Comparison of ENCODE assay signal across 13 cellular contexts in genomic region chr17:82101767-82102679, GRCh38. TPM values are rescaled to one million over a fixed set of nuclear protein-coding genes. Genes with fewer than 3 reads are reported as not detected.
DNase-seq lines count a peak whose midpoint lies in the region; FAIRE-seq and TF ChIP-seq lines count a peak whose summit lies in the region.
"Had no signal": no experiment of that assay in that cellular context is flagged by ENCODE, and none has a peak within 500 bp of the region (broad histone marks: within the 10 kb centered on the region; RNA-seq: fewer than 3 reads in every experiment).

No MANE protein-coding gene starts in this region.

- H4K5ac ChIP-seq in H1 (ENCODE audit: insufficient read length, low read depth, low read length), result peak overlapping the region; percentile 44

- no peak overlapping the region; the same call in 1 of the 2 replicates for H2BK12ac ChIP-seq in H1 (ENCODE audit: low read depth, low read length)

- peak overlapping the region; percentile 37 for H4K91ac ChIP-seq in H1 (replicated peaks; ENCODE audit: insufficient read length, low read length)

- TF ChIP-seq CTCF in H1 (IDR thresholded peaks at IDR 0.05; ENCODE audit: control extremely low read depth in 1 of 3, insufficient read depth in 1 of 3, low read depth in 1 of 3, low read length in 3 of 3) (no peak), parathyroid adenoma (IDR thresholded peaks at IDR 0.05) (no peak)

- FAIRE-seq in H1 (lab: Jason Lieb, UNC), result no peak
- FAIRE-seq: endometrium had no signal

- H3K4me2 ChIP-seq in BLaER1 treated with 17β-estradiol and CSF1 and Interleukin-3, amounts not matched to agents 10 nM and 100 nM, result peak overlapping the region in 9 of 11 experiments; percentile 34 to 100 (median 100); a peak in 16 of 22 replicates
- H3K4me2 ChIP-seq in H1 (ENCODE audit: insufficient read depth in 1 of 2, low read depth in 2 of 2, low read length in 2 of 2) (no peak overlapping the region), parathyroid adenoma (ENCODE audit: low read length) (no peak overlapping the region)

- H2BK20ac ChIP-seq in H1 (ENCODE audit: low read length), result 0 out of 2 replicates have a peak overlapping the region, but pooled peaks have one; percentile 90

- CTCF ChIA-PET in H1 (lab: Charles Lee; ENCODE audit: partially characterized antibody), result interaction anchor here (0.7 to 6.5 kb wide), 6 partner anchors 15 to 72 kb away, joined by 3 to 61 read pairs (median 8); no protein-coding TSS in a partner anchor

- no peak overlapping the region for H3K23ac ChIP-seq in H1 (ENCODE audit: insufficient read length)

- H3K79me1 ChIP-seq in H1 (ENCODE audit: low read depth, low read length), result peaks cover 2% of the 10 kb centered on the region

- H3K18ac ChIP-seq in H1 (ENCODE audit: extremely low read depth, low read length), result peak overlapping the region; percentile 60; the same call in 1 of the 2 replicates

- no peak for TF ChIP-seq EP300 in H1 (IDR thresholded peaks at IDR 0.05; ENCODE audit: borderline replicate concordance in 1 of 2, low read depth in 2 of 2, low read length in 2 of 2)

- H3K27ac ChIP-seq in BLaER1 treated with 17β-estradiol and CSF1 and Interleukin-3, amounts not matched to agents 10 nM and 100 nM, result peak overlapping the region in 7 of 11 experiments; percentile 15 to 99 (median 42); a peak in 9 of 22 replicates
- peak overlapping the region; percentile 55 for H3K27ac ChIP-seq in HUES48 (ENCODE audit: low read depth, low read length)
- H3K27ac ChIP-seq in H1 (ENCODE audit: low read depth, low read length), result no peak overlapping the region
- peak overlapping the region; percentile 45 for H3K27ac ChIP-seq in parathyroid adenoma

- H3K4ac ChIP-seq in H1 (replicated peaks; ENCODE audit: insufficient read length, low read depth, low read length), result peak overlapping the region; percentile 72

- H2BK120ac ChIP-seq in H1 (replicated peaks; ENCODE audit: low read depth, low read length), result no peak overlapping the region

- peaks cover 51 to 79% (median 74%) of the 10 kb centered on the region in 10 experiments for H3K4me1 ChIP-seq in BLaER1 treated with 17β-estradiol and CSF1 and Interleukin-3, amounts not matched to agents 10 nM and 100 nM
- peaks cover 46% of the 10 kb centered on the region for H3K4me1 ChIP-seq in HUES48 (ENCODE audit: control insufficient read depth, insufficient read depth, low read length)
- peaks cover 0 to 62% (median 55%) of the 10 kb centered on the region in 4 experiments; a peak in 6 of 7 replicates for H3K4me1 ChIP-seq in H1 (replicated peaks in 1 of 4; ENCODE audit: control insufficient read depth in 3 of 4, insufficient read depth in 4 of 4, low read length in 3 of 4)
- peaks cover 44% of the 10 kb centered on the region for H3K4me1 ChIP-seq in parathyroid adenoma

- peak overlapping the region in 8 of 11 experiments; percentile 21 to 100 (median 38); a peak in 11 of 22 replicates for H3K9ac ChIP-seq in BLaER1 treated with 17β-estradiol and CSF1 and Interleukin-3, amounts not matched to agents 10 nM and 100 nM
- H3K9ac ChIP-seq in HUES48 (ENCODE audit: low read depth, low read length) (no peak overlapping the region), H1 (replicated peaks in 1 of 4; ENCODE audit: extremely low read depth in 1 of 4, low read depth in 3 of 4, low read length in 3 of 4) (no peak overlapping the region), parathyroid adenoma (no peak overlapping the region)

- POLR2A ChIA-PET in H1 (lab: Charles Lee; ENCODE audit: partially characterized antibody), result interaction anchor here (0.6 to 1.9 kb wide), 10 partner anchors 10 to 380 kb away, joined by 3 to 6 read pairs (median 4); no protein-coding TSS in a partner anchor

- peaks cover 0 to 7% (median 0%) of the 10 kb centered on the region in 11 experiments; a peak in 2 of 22 replicates for H3K36me3 ChIP-seq in BLaER1 treated with 17β-estradiol and CSF1 and Interleukin-3, amounts not matched to agents 10 nM and 100 nM
- no peaks in the 10 kb centered on the region for H3K36me3 ChIP-seq in HUES48 (ENCODE audit: control insufficient read depth, insufficient read depth, low read length)
- H3K36me3 ChIP-seq in H1 (ENCODE audit: control insufficient read depth in 2 of 4, insufficient read depth in 4 of 4, low read length in 3 of 4), result no peaks in the 10 kb centered on the region
- no peaks in the 10 kb centered on the region for H3K36me3 ChIP-seq in parathyroid adenoma (ENCODE audit: control insufficient read depth, insufficient read depth, low read length)

- peaks cover 5 to 16% of the 10 kb centered on the region in 2 experiments; a peak in 3 of 4 replicates for H3K79me2 ChIP-seq in H1 (ENCODE audit: control insufficient read depth in 1 of 2, insufficient read depth in 2 of 2, low read length in 2 of 2)
- H3K79me2 ChIP-seq in parathyroid adenoma, result no peaks in the 10 kb centered on the region

- H3K23me2 ChIP-seq in H1 (ENCODE audit: low read depth, low read length), result peaks cover 8% of the 10 kb centered on the region; the same call in 1 of the 2 replicates

- no peak overlapping the region for H3K14ac ChIP-seq in H1 (ENCODE audit: insufficient read length)

- H2AFZ ChIP-seq in H1 (ENCODE audit: low read length) (no peak overlapping the region), parathyroid adenoma (no peak overlapping the region)

- WGBS in H1 (ENCODE audit: extremely low coverage in 1 of 2, insufficient coverage in 1 of 2, insufficient read length in 1 of 2, insufficient replicate concordance in 2 of 2, low coverage in 1 of 2, low lambda C conversion rate in 2 of 2, missing lambda C conversion rate in 1 of 2), 2 experiments, result 84% methylated on average over 17 of the region's 18 CpGs; no CpG with 5 or more reads in 1 of the 2 experiments

- peak overlapping the region; percentile 7 for H3K56ac ChIP-seq in H1 (replicated peaks; ENCODE audit: insufficient read length, low read depth, low read length)

- H2BK5ac ChIP-seq in H1 (ENCODE audit: low read depth, low read length), result 0 out of 2 replicates have a peak overlapping the region, but pooled peaks have one; percentile 58

- H3K4me3 ChIP-seq in BLaER1 treated with 17β-estradiol and CSF1 and Interleukin-3, amounts not matched to agents 10 nM and 100 nM, result no peak overlapping the region
- H3K4me3 ChIP-seq in HUES48 (ENCODE audit: low read depth, low read length) (no peak overlapping the region), H1 (ENCODE audit: extremely low read depth in 1 of 4, insufficient read depth in 2 of 4, low read depth in 3 of 4, low read length in 4 of 4) (no peak overlapping the region), parathyroid adenoma (ENCODE audit: low read depth, low read length) (no peak overlapping the region)

- H4K20me1 ChIP-seq in BLaER1 treated with 17β-estradiol and CSF1 and Interleukin-3, amounts not matched to agents 10 nM and 100 nM, result peaks cover under 1 to 10% (median 8%) of the 10 kb centered on the region in 11 experiments; a peak in 20 of 22 replicates
- peaks cover 0 to under 1% of the 10 kb centered on the region in 2 experiments for H4K20me1 ChIP-seq in H1 (replicated peaks in 1 of 2; ENCODE audit: control insufficient read depth in 1 of 2, insufficient read depth in 2 of 2, low read length in 2 of 2)

- H2AK5ac ChIP-seq in H1 (ENCODE audit: low read depth, low read length), result no peak overlapping the region

- DNase-seq in H1 (ENCODE audit: low read depth in 1 of 2, low spot score in 2 of 2) (no peak), NCI-H446 (lab: John Stamatoyannopoulos, UW) (no peak), NOMO-1 (lab: John Stamatoyannopoulos, UW; ENCODE audit: unreplicated experiment in 2 of 2) (no peak), NCI-H446 treated with DMSO at 0.1 percent for 48 hours (lab: John Stamatoyannopoulos, UW) (no peak)
- DNase-seq in NK-92 treated with Interleukin-12 subunit alpha and Interleukin-12 subunit beta, amount 100 ng/mL, for 24 hours (lab: John Stamatoyannopoulos, UW), result no peak
- DNase-seq: activated CD4-positive, alpha-beta T cell treated with anti-CD3 and anti-CD28 coated beads for 48 hours; activated naive CD8-positive, alpha-beta T cell treated with anti-CD3 and anti-CD28 coated beads, Interleukin-2, amount 50 U/mL, for 24 hours; occipital lobe; RPMI8226 had no signal

- H4K8ac ChIP-seq in H1 (ENCODE audit: extremely low read depth, insufficient read depth, low read length), result no peak overlapping the region; the same call in 1 of the 2 replicates

- TF ChIP-seq POLR2A in H1 (IDR thresholded peaks at IDR 0.05; ENCODE audit: control extremely low read depth in 1 of 2, low read depth in 2 of 2, low read length in 2 of 2), result no peak

- H3K9me3 ChIP-seq in BLaER1 treated with 17β-estradiol and CSF1 and Interleukin-3, amounts not matched to agents 10 nM and 100 nM (replicated peaks in 1 of 11), result no peaks in the 10 kb centered on the region
- no peaks in the 10 kb centered on the region for H3K9me3 ChIP-seq in HUES48 (ENCODE audit: control insufficient read depth, insufficient read depth, low read length)
- no peaks in the 10 kb centered on the region for H3K9me3 ChIP-seq in H1 (ENCODE audit: insufficient read depth in 2 of 2, low read depth in 1 of 2, low read length in 1 of 2)
- no peaks in the 10 kb centered on the region for H3K9me3 ChIP-seq in parathyroid adenoma (ENCODE audit: control insufficient read depth, low read length)

- H2BK15ac ChIP-seq in H1 (ENCODE audit: low read length), result no peak overlapping the region

- H3K27me3 ChIP-seq in BLaER1 treated with 17β-estradiol and CSF1 and Interleukin-3, amounts not matched to agents 10 nM and 100 nM, result no peaks in the 10 kb centered on the region
- H3K27me3 ChIP-seq in HUES48 (ENCODE audit: control insufficient read depth, insufficient read depth, low read length), result no peaks in the 10 kb centered on the region
- no peaks in the 10 kb centered on the region for H3K27me3 ChIP-seq in H1 (replicated peaks in 1 of 4; ENCODE audit: control insufficient read depth in 3 of 4, extremely low read depth in 1 of 4, insufficient read depth in 3 of 4, low read length in 3 of 4)
- H3K27me3 ChIP-seq in parathyroid adenoma (ENCODE audit: control insufficient read depth, insufficient read depth, low read length), result no peaks in the 10 kb centered on the region

- TF ChIP-seq RAD21 in H1 (IDR thresholded peaks at IDR 0.05 in 1 of 2, conservative IDR thresholded peaks at IDR 0.05 in 1 of 2; ENCODE audit: low read depth in 2 of 2, low read length in 2 of 2), result no peak

RNA-seq across cellular contexts. Expression of gene FASN, which starts 4.0 kb away (rescaled TPM):
- 559 and 561 TPM in 2 replicates for total RNA-seq in H1 (2021; fragmentation: NEBNext Ultra II Directional; extraction: Animal tissue kit (Norgen Biotek cat#: 25700))
- polyA plus RNA-seq in H1 (2011; rRNA removed), result 143 and 206 TPM in 2 replicates
- polyA plus RNA-seq in H1 (2011; cell fraction: cytosol; rRNA removed), result 95.7 TPM
- 314 TPM for polyA plus RNA-seq in H1 (2011; cell fraction: nucleus; rRNA removed)
- polyA plus RNA-seq in H1 (2012, experiment 1 of 2), result 203 to 428 TPM (median 382 TPM) in 4 replicates
- polyA plus RNA-seq in H1 (2012, experiment 2 of 2), result 299 TPM
- 202 TPM for polyA plus RNA-seq in H1 (2013, experiment 1 of 2)
- polyA plus RNA-seq in H1 (2013, experiment 2 of 2), result 154 TPM
- polyA minus RNA-seq in H1 (2011; rRNA and poly(A)+ RNA removed), result 112 and 123 TPM in 2 replicates
- 386 TPM for polyA minus RNA-seq in H1 (2011; cell fraction: cytosol; rRNA and poly(A)+ RNA removed)
- 183 TPM for polyA minus RNA-seq in H1 (2011; cell fraction: nucleus; rRNA and poly(A)+ RNA removed)

RNA-seq across cellular contexts. Expression of gene DUS1L, which starts 36.4 kb away (rescaled TPM):
- total RNA-seq in H1 (2021; fragmentation: NEBNext Ultra II Directional; extraction: Animal tissue kit (Norgen Biotek cat#: 25700)), result 68.0 and 69.1 TPM in 2 replicates
- 34.5 and 60.4 TPM in 2 replicates for polyA plus RNA-seq in H1 (2011; rRNA removed)
- 66.5 TPM for polyA plus RNA-seq in H1 (2011; cell fraction: cytosol; rRNA removed)
- 317 TPM for polyA plus RNA-seq in H1 (2011; cell fraction: nucleus; rRNA removed)
- polyA plus RNA-seq in H1 (2012, experiment 1 of 2), result 43.1 to 60.5 TPM (median 57.0 TPM) in 4 replicates
- 60.6 TPM for polyA plus RNA-seq in H1 (2012, experiment 2 of 2)
- 38.5 TPM for polyA plus RNA-seq in H1 (2013, experiment 1 of 2)
- 36.1 TPM for polyA plus RNA-seq in H1 (2013, experiment 2 of 2)
- 19.1 and 24.6 TPM in 2 replicates for polyA minus RNA-seq in H1 (2011; rRNA and poly(A)+ RNA removed)
- polyA minus RNA-seq in H1 (2011; cell fraction: cytosol; rRNA and poly(A)+ RNA removed), result 27.5 TPM
- polyA minus RNA-seq in H1 (2011; cell fraction: nucleus; rRNA and poly(A)+ RNA removed), result 58.5 TPM

RNA-seq across cellular contexts. Expression of gene GPS1, which starts 50.3 kb away (rescaled TPM):
- 153 and 157 TPM in 2 replicates for total RNA-seq in H1 (2021; fragmentation: NEBNext Ultra II Directional; extraction: Animal tissue kit (Norgen Biotek cat#: 25700))
- 277 and 354 TPM in 2 replicates for polyA plus RNA-seq in H1 (2011; rRNA removed)
- 226 TPM for polyA plus RNA-seq in H1 (2011; cell fraction: cytosol; rRNA removed)
- polyA plus RNA-seq in H1 (2011; cell fraction: nucleus; rRNA removed), result 351 TPM
- polyA plus RNA-seq in H1 (2012, experiment 1 of 2), result 127 to 186 TPM (median 168 TPM) in 4 replicates
- 200 TPM for polyA plus RNA-seq in H1 (2012, experiment 2 of 2)
- 99.3 TPM for polyA plus RNA-seq in H1 (2013, experiment 1 of 2)
- 100 TPM for polyA plus RNA-seq in H1 (2013, experiment 2 of 2)
- polyA minus RNA-seq in H1 (2011; rRNA and poly(A)+ RNA removed), result 137 and 141 TPM in 2 replicates
- polyA minus RNA-seq in H1 (2011; cell fraction: cytosol; rRNA and poly(A)+ RNA removed), result 110 TPM
- 96.5 TPM for polyA minus RNA-seq in H1 (2011; cell fraction: nucleus; rRNA and poly(A)+ RNA removed)

RNA-seq across cellular contexts. Expression of gene RFNG, which starts 50.4 kb away (rescaled TPM):
- total RNA-seq in H1 (2021; fragmentation: NEBNext Ultra II Directional; extraction: Animal tissue kit (Norgen Biotek cat#: 25700)), result 26.7 and 30.9 TPM in 2 replicates
- 28.4 and 50.3 TPM in 2 replicates for polyA plus RNA-seq in H1 (2011; rRNA removed)
- 25.7 TPM for polyA plus RNA-seq in H1 (2011; cell fraction: cytosol; rRNA removed)
- polyA plus RNA-seq in H1 (2011; cell fraction: nucleus; rRNA removed), result 139 TPM
- polyA plus RNA-seq in H1 (2012, experiment 1 of 2), result 26.1 to 34.2 TPM (median 32.0 TPM) in 4 replicates
- 32.2 TPM for polyA plus RNA-seq in H1 (2012, experiment 2 of 2)
- 26.3 TPM for polyA plus RNA-seq in H1 (2013, experiment 1 of 2)
- polyA plus RNA-seq in H1 (2013, experiment 2 of 2), result 26.6 TPM
- 8.3 and 9.7 TPM in 2 replicates for polyA minus RNA-seq in H1 (2011; rRNA and poly(A)+ RNA removed)
- 15.2 TPM for polyA minus RNA-seq in H1 (2011; cell fraction: cytosol; rRNA and poly(A)+ RNA removed)
- polyA minus RNA-seq in H1 (2011; cell fraction: nucleus; rRNA and poly(A)+ RNA removed), result 23.8 TPM

Comparison
In these comparisons a context has a peak if more than half of its experiments do, and no peak if none do; other contexts are left out.
1. H3K4me2 ChIP-seq: peak in BLaER1 treated with 17β-estradiol and CSF1 and Interleukin-3, amounts not matched to agents 10 nM and 100 nM (9 of 11); none in H1 (0 of 2) and parathyroid adenoma (single experiment).
2. H3K9ac ChIP-seq: peak in BLaER1 treated with 17β-estradiol and CSF1 and Interleukin-3, amounts not matched to agents 10 nM and 100 nM (8 of 11); none in HUES48 (single experiment), H1 (0 of 4) and parathyroid adenoma (single experiment).